1 cellular context compared by ENCODE assay signal in genomic region chr5:31553863-31554262, GRCh38.
TF ChIP-seq lines count a peak whose summit lies in the region.

No MANE protein-coding gene starts in this region.

TF ChIP-seq in GM12878, 131 proteins besides CTCF, POLR2A, EP300 and RAD21:
- TF ChIP-seq USF1 (IDR thresholded peaks at IDR 0.05; ENCODE audit: borderline replicate concordance, extremely low read length, insufficient read depth, low read depth, low read length), result no peak
- TF ChIP-seq CHD2 (IDR thresholded peaks at IDR 0.05; ENCODE audit: borderline replicate concordance, low read depth, low read length), result no peak
- TF ChIP-seq RAD51 (IDR thresholded peaks at IDR 0.05), result no peak
- TF ChIP-seq SREBF1 (IDR thresholded peaks at IDR 0.05; ENCODE audit: low read length), result no peak
- no peak for TF ChIP-seq ZNF217 (IDR thresholded peaks at IDR 0.05)
- TF ChIP-seq MTA2 (IDR thresholded peaks at IDR 0.05; ENCODE audit: low read depth), result no peak
- TF ChIP-seq ESRRA (IDR thresholded peaks at IDR 0.05; ENCODE audit: low read length), result no peak
- no peak for TF ChIP-seq TBL1XR1 (IDR thresholded peaks at IDR 0.05; ENCODE audit: low read depth, low read length)
- TF ChIP-seq TAF1 (IDR thresholded peaks at IDR 0.05; ENCODE audit: borderline replicate concordance, low read depth, low read length), result no peak
- no peak for TF ChIP-seq CREB1 (IDR thresholded peaks at IDR 0.05; ENCODE audit: low read depth)
- TF ChIP-seq BHLHE40 (IDR thresholded peaks at IDR 0.05; ENCODE audit: borderline replicate concordance in 1 of 2, low read depth in 2 of 2, low read length in 1 of 2), result no peak
- TF ChIP-seq CEBPZ (IDR thresholded peaks at IDR 0.05; ENCODE audit: low read depth, low read length), result no peak
- no peak for TF ChIP-seq KAT2A (conservative IDR thresholded peaks at IDR 0.05; ENCODE audit: control insufficient read depth, low read depth, low read length)
- no peak for TF ChIP-seq CEBPB (IDR thresholded peaks at IDR 0.05; ENCODE audit: borderline replicate concordance in 1 of 2, low read depth in 2 of 2, low read length in 2 of 2)
- TF ChIP-seq CBFB (IDR thresholded peaks at IDR 0.05; ENCODE audit: low read depth), result no peak
TF ChIP-seq in GM12878: peak in this region for 0.
